10 cellular contexts compared by ENCODE assay signal in genomic region chr3:195182470-195182795, GRCh38.
DNase-seq lines count a peak whose midpoint lies in the region; ATAC-seq and TF ChIP-seq lines count a peak whose summit lies in the region.
"Had no signal": no experiment of that assay in that cellular context is flagged by ENCODE, and none has a peak within 500 bp of the region (broad histone marks: within the 10 kb centered on the region; RNA-seq: fewer than 3 reads in every experiment).

No MANE protein-coding gene starts in this region.

- H3K4me3 ChIP-seq in NB4 (ENCODE audit: low read depth, low read length), result no peak overlapping the region
- H3K4me3 ChIP-seq in BE2C (ENCODE audit: low read depth, low read length), result no peak overlapping the region
- H3K4me3 ChIP-seq: GM12878 had no signal

- no peaks in the 10 kb centered on the region for H3K27me3 Mint-ChIP-seq in nephron (ENCODE audit: low read depth)

- no peaks in the 10 kb centered on the region for H3K9me3 ChIP-seq in BE2C

- peaks cover 23% of the 10 kb centered on the region for H3K4me1 ChIP-seq in BE2C

- TF ChIP-seq CTCF in NB4 (IDR thresholded peaks at IDR 0.05; ENCODE audit: low read depth, low read length), result no peak
- TF ChIP-seq CTCF in nephron (IDR thresholded peaks at IDR 0.05; ENCODE audit: unreplicated experiment in 3 of 3), result no peak
- TF ChIP-seq CTCF in BE2C (IDR thresholded peaks at IDR 0.05; ENCODE audit: low read depth, low read length), result no peak

- H3K4me1 Mint-ChIP-seq in nephron, result peaks cover 85% of the 10 kb centered on the region

- H3K4me3 Mint-ChIP-seq in nephron, result peak overlapping the region in 2 of 3 experiments; percentile 39 to 42

- DNase-seq in DMS 273 (lab: John Stamatoyannopoulos, UW; ENCODE audit: unreplicated experiment) (peak; percentile 64), NB4 (ENCODE audit: low read depth) (peak; percentile 88), dermis blood vessel endothelial cell (peak; percentile 93), BE2C (no peak), NCI-H128 (lab: John Stamatoyannopoulos, UW; ENCODE audit: unreplicated experiment) (no peak), HT-29 (ENCODE audit: low spot score) (no peak)
- DNase-seq: NCI-H187 had no signal

- H3K9me3 Mint-ChIP-seq in nephron, result no peaks in the 10 kb centered on the region

- ATAC-seq in GM21529 (IDR thresholded peaks at IDR 0.05; ENCODE audit: unreplicated experiment), result no peak
- ATAC-seq: GM12878 had no signal

- TF ChIP-seq POLR2A in NB4 (IDR thresholded peaks at IDR 0.05; ENCODE audit: extremely low read depth, insufficient read length), result no peak

- no peaks in the 10 kb centered on the region for H3K36me3 Mint-ChIP-seq in nephron (ENCODE audit: low read depth)

- H3K36me3 ChIP-seq in BE2C, result no peaks in the 10 kb centered on the region; the same call in 1 of the 2 replicates

- H3K27ac Mint-ChIP-seq in nephron, result peak overlapping the region; percentile 71 to 86 (median 85)

- H3K27me3 ChIP-seq in BE2C, result no peaks in the 10 kb centered on the region

Comparison
In these comparisons a context has a peak if more than half of its experiments do, and no peak if none do; other contexts are left out.
1. DNase-seq: peak in DMS 273 (single experiment), NB4 (single experiment) and dermis blood vessel endothelial cell (single experiment); none in BE2C (single experiment), NCI-H128 (single experiment) and HT-29 (single experiment).